ENCODE assay signal across 10 cellular contexts in the genomic region with DNA sequence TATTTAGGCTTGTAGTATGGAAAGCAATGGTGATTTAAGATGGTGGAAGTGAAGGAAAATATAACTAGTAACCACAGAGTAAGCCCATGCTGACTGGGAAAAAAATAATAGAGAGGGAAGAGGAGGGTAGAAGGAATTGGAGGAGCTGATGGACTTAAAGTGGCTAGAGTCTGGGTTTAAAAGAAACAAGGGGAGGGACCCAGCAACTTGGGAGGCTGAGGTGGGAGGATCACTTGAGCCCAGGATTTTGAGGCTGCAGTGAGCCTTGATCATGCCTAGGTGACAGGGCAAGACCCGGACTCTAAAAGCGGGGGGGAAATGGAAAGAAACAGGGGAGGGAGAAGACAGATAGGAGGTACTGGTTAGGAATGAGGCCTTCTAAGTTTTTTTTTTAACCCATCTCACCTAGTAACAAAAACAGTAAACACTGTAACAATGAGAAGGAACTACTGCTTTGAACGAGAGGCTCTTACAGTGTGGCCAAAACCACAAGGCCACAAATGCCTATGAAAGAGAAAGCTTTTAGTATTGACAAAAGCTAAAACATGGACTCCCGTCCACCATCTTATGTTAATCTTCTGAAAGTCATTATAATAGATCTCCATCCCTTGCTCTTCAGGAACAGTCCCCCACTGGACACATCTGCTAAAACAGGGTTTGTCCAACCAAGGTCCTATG. TPM values are rescaled to one million over a fixed set of nuclear protein-coding genes. Genes with fewer than 3 reads are reported as not detected.
DNase-seq lines count a peak whose midpoint lies in the region; ATAC-seq and TF ChIP-seq lines count a peak whose summit lies in the region.
"Had no signal": no experiment of that assay in that cellular context is flagged by ENCODE, and none has a peak within 500 bp of the region (broad histone marks: within the 10 kb centered on the region; RNA-seq: fewer than 3 reads in every experiment).

No MANE protein-coding gene starts in this region.

- H3K36me3 Mint-ChIP-seq in WTC11: peaks cover 19% of the 10 kb centered on the region
- H3K36me3 Mint-ChIP-seq in activated CD4-positive, alpha-beta T cell treated with anti-CD3 and anti-CD28 coated beads for 36 hours (ENCODE audit: low read depth): peaks cover 15% of the 10 kb centered on the region

- 0 out of 2 replicates have a peak overlapping the region, but pooled peaks have one; percentile 4 for H3K27ac Mint-ChIP-seq in WTC11
- H3K27ac Mint-ChIP-seq in activated CD4-positive, alpha-beta T cell treated with anti-CD3 and anti-CD28 coated beads for 36 hours: no peak overlapping the region

- DNase-seq in GM20000 (ENCODE audit: low spot score) (peak; percentile 52), WTC11 (ENCODE audit: low spot score) (no peak), hippocampal formation (lab: John Stamatoyannopoulos, UW) (no peak), T1000 (lab: John Stamatoyannopoulos, UW) (no peak)
- DNase-seq in activated CD4-positive, alpha-beta T cell treated with anti-CD3 and anti-CD28 coated beads for 36 hours: no peak
- no peak for DNase-seq in stimulated activated CD4-positive, alpha-beta T cell treated with anti-CD3 and anti-CD28 coated beads, Interleukin-1b, Interleukin-23, amount 100 ng/mL, for 48 hours
- DNase-seq: Right ventricle myocardium superior; stimulated activated CD4-positive, alpha-beta T cell treated with anti-CD3 and anti-CD28 coated beads, Interleukin-4, amount 100 ng/mL, for 4 hours had no signal

- POLR2A ChIA-PET in WTC11 (lab: Charles Lee): no interaction called here
- POLR2A ChIA-PET in activated CD4-positive, alpha-beta T cell treated with anti-CD3 and anti-CD28 coated beads for 36 hours (lab: Charles Lee): no interaction called here

- ATAC-seq in GM18499 (IDR thresholded peaks at IDR 0.05; ENCODE audit: insufficient read depth, unreplicated experiment) (peak; percentile 57), HG03280 (IDR thresholded peaks at IDR 0.05; ENCODE audit: unreplicated experiment) (peak; percentile 67), WTC11 (no peak)
- no peak for ATAC-seq in activated CD4-positive, alpha-beta T cell treated with anti-CD3 and anti-CD28 coated beads for 36 hours

- no peaks in the 10 kb centered on the region for H3K27me3 Mint-ChIP-seq in WTC11 (ENCODE audit: low read depth)
- H3K27me3 Mint-ChIP-seq in activated CD4-positive, alpha-beta T cell treated with anti-CD3 and anti-CD28 coated beads for 36 hours: no peaks in the 10 kb centered on the region

- peaks cover 69% of the 10 kb centered on the region for H3K4me1 Mint-ChIP-seq in WTC11
- H3K4me1 Mint-ChIP-seq in activated CD4-positive, alpha-beta T cell treated with anti-CD3 and anti-CD28 coated beads for 36 hours: peaks cover 34% of the 10 kb centered on the region

- CTCF ChIA-PET in WTC11 (lab: Charles Lee): interaction anchor here (0.8 kb wide), 1 partner anchor 26 kb away, joined by 3 read pairs; a partner anchor contains a TSS
- CTCF ChIA-PET in activated CD4-positive, alpha-beta T cell treated with anti-CD3 and anti-CD28 coated beads for 36 hours (lab: Charles Lee): interaction anchor here (0.6 to 2.1 kb wide), 2 partner anchors 9 to 97 kb away, joined by 4 to 7 read pairs; no protein-coding TSS in a partner anchor

- intact Hi-C loops in activated CD4-positive, alpha-beta T cell treated with anti-CD3 and anti-CD28 coated beads for 36 hours (cut with DNase I, micrococcal nuclease): no loop called here

- no peak for TF ChIP-seq CTCF in GM20000 (IDR thresholded peaks at IDR 0.05; ENCODE audit: extremely low read depth, missing control alignments)
- TF ChIP-seq CTCF in WTC11 (IDR thresholded peaks at IDR 0.05): no peak

- H3K4me3 Mint-ChIP-seq in WTC11: no peak overlapping the region
- no peak overlapping the region for H3K4me3 Mint-ChIP-seq in activated CD4-positive, alpha-beta T cell treated with anti-CD3 and anti-CD28 coated beads for 36 hours

- H3K9me3 Mint-ChIP-seq in WTC11: peaks cover 2% of the 10 kb centered on the region
- H3K9me3 Mint-ChIP-seq in activated CD4-positive, alpha-beta T cell treated with anti-CD3 and anti-CD28 coated beads for 36 hours (ENCODE audit: low read depth): peaks cover under 1% of the 10 kb centered on the region

TF ChIP-seq in WTC11, 78 proteins besides CTCF, POLR2A, EP300 and RAD21:
- TF ChIP-seq TCF7 (CRISPR knock-in tag; IDR thresholded peaks at IDR 0.05; ENCODE audit: low read depth): no peak

RNA-seq across cellular contexts. Expression of a gene that starts 26.6 kb away (rescaled TPM):
- total RNA-seq in WTC11 (2021): 47.8 to 59.1 TPM (median 53.4 TPM) in 3 replicates
- total RNA-seq in activated CD4-positive, alpha-beta T cell treated with anti-CD3 and anti-CD28 coated beads for 36 hours: 10 to 100 TPM; 39.5 to 47.9 TPM

RNA-seq across cellular contexts. Expression of a gene that starts 26.9 kb away (rescaled TPM):
- total RNA-seq in WTC11 (2021): 27.2 to 34.0 TPM (median 30.5 TPM) in 3 replicates
- total RNA-seq in activated CD4-positive, alpha-beta T cell treated with anti-CD3 and anti-CD28 coated beads for 36 hours: 10 to 100 TPM; 18.3 TPM

Comparison
In these comparisons a context has a peak if more than half of its experiments do, and no peak if none do; other contexts are left out.
1. ATAC-seq: peak in GM18499 (single experiment) and HG03280 (single experiment); none in WTC11 (single experiment) and activated CD4-positive, alpha-beta T cell treated with anti-CD3 and anti-CD28 coated beads for 36 hours (single experiment).